1 cellular context compared by ENCODE assay signal in genomic region chr1:8814870-8815269, GRCh38.
TF ChIP-seq lines count a peak whose summit lies in the region.

No MANE protein-coding gene starts in this region.

TF ChIP-seq in SK-N-SH, 30 proteins besides CTCF, POLR2A, EP300 and RAD21 (continued from another document):
- TF ChIP-seq, protein P1, sequence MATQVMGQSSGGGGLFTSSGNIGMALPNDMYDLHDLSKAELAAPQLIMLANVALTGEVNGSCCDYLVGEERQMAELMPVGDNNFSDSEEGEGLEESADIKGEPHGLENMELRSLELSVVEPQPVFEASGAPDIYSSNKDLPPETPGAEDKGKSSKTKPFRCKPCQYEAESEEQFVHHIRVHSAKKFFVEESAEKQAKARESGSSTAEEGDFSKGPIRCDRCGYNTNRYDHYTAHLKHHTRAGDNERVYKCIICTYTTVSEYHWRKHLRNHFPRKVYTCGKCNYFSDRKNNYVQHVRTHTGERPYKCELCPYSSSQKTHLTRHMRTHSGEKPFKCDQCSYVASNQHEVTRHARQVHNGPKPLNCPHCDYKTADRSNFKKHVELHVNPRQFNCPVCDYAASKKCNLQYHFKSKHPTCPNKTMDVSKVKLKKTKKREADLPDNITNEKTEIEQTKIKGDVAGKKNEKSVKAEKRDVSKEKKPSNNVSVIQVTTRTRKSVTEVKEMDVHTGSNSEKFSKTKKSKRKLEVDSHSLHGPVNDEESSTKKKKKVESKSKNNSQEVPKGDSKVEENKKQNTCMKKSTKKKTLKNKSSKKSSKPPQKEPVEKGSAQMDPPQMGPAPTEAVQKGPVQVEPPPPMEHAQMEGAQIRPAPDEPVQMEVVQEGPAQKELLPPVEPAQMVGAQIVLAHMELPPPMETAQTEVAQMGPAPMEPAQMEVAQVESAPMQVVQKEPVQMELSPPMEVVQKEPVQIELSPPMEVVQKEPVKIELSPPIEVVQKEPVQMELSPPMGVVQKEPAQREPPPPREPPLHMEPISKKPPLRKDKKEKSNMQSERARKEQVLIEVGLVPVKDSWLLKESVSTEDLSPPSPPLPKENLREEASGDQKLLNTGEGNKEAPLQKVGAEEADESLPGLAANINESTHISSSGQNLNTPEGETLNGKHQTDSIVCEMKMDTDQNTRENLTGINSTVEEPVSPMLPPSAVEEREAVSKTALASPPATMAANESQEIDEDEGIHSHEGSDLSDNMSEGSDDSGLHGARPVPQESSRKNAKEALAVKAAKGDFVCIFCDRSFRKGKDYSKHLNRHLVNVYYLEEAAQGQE (IDR thresholded peaks at IDR 0.05; ENCODE audit: low read depth, low read length): no peak
- TF ChIP-seq CHD2 (IDR thresholded peaks at IDR 0.05; ENCODE audit: low read length, partially characterized antibody) (peak; percentile 67), TEAD4 (IDR thresholded peaks at IDR 0.05; ENCODE audit: borderline replicate concordance, insufficient read depth) (no peak), MXI1 (IDR thresholded peaks at IDR 0.05; ENCODE audit: low read depth, low read length) (peak; percentile 25; the same call in 1 of the 2 replicates), PBX3 (IDR thresholded peaks at IDR 0.05) (no peak), SIN3A (IDR thresholded peaks at IDR 0.05; ENCODE audit: borderline replicate concordance, low read depth, low read length) (no peak)
- TF ChIP-seq, protein P2, sequence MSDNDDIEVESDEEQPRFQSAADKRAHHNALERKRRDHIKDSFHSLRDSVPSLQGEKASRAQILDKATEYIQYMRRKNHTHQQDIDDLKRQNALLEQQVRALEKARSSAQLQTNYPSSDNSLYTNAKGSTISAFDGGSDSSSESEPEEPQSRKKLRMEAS (IDR thresholded peaks at IDR 0.05; ENCODE audit: low read depth): no peak
